17 cellular contexts compared by ENCODE assay signal in genomic region chr3:81622395-81622794, GRCh38.
"Had no signal": no experiment of that assay in that cellular context is flagged by ENCODE, and none has a peak within 500 bp of the region (broad histone marks: within the 10 kb centered on the region; RNA-seq: fewer than 3 reads in every experiment).

No MANE protein-coding gene starts in this region.

- DNase-seq: activated B cell treated with CpG ODN at 0.5 μM for 24 hours; activated CD4-positive, alpha-beta T cell treated with anti-CD3 and anti-CD28 coated beads, Interleukin-2, amount 50 U/mL, for 1 hour; activated CD8-positive, alpha-beta memory T cell treated with anti-CD3 and anti-CD28 coated beads for 24 hours; activated gamma-delta T cell treated with Interleukin-2 at 50 U/mL for 16 hours; activated naive CD8-positive, alpha-beta T cell treated with anti-CD3 and anti-CD28 coated beads for 36 hours; aorta; foreskin keratinocyte; mesendoderm; small intestine; stimulated activated CD4-positive, alpha-beta T cell treated with anti-CD3 and anti-CD28 coated beads, Interleukin-4, amount 100 ng/mL, for 24 hours; stimulated activated naive CD4-positive, alpha-beta T cell; substantia nigra had no signal

- H3K27ac Mint-ChIP-seq: activated B cell treated with CpG ODN at 0.5 μM for 24 hours; activated naive CD8-positive, alpha-beta T cell treated with anti-CD3 and anti-CD28 coated beads for 36 hours; natural killer cell treated with Interleukin-12 subunit alpha and Interleukin-12 subunit beta and Interleukin-15 and Interleukin-18, amount 100 ng/mL, for 72 hours; T-helper 2 cell treated with Interferon-gamma antibody and Interleukin-4, amounts not matched to agents 5 μg/mL and 100 μg/mL, for 36 hours had no signal

- H3K4me1 ChIP-seq: foreskin keratinocyte, right atrium auricular region, tibial nerve, vagina had no signal

- ATAC-seq: foreskin keratinocyte; natural killer cell treated with Interleukin-12 subunit alpha and Interleukin-12 subunit beta and Interleukin-15 and Interleukin-18, amount 100 ng/mL, for 72 hours had no signal

- H3K27me3 Mint-ChIP-seq: activated B cell treated with CpG ODN at 0.5 μM for 24 hours; activated naive CD8-positive, alpha-beta T cell treated with anti-CD3 and anti-CD28 coated beads for 36 hours; natural killer cell treated with Interleukin-12 subunit alpha and Interleukin-12 subunit beta and Interleukin-15 and Interleukin-18, amount 100 ng/mL, for 72 hours had no signal

- H3K9me3 Mint-ChIP-seq: activated B cell treated with CpG ODN at 0.5 μM for 24 hours; activated naive CD8-positive, alpha-beta T cell treated with anti-CD3 and anti-CD28 coated beads for 36 hours; natural killer cell treated with Interleukin-12 subunit alpha and Interleukin-12 subunit beta and Interleukin-15 and Interleukin-18, amount 100 ng/mL, for 72 hours; T-helper 2 cell treated with Interferon-gamma antibody and Interleukin-4, amounts not matched to agents 5 μg/mL and 100 μg/mL, for 36 hours had no signal

- H3K27me3 ChIP-seq: foreskin keratinocyte, right atrium auricular region, tibial nerve, vagina had no signal

- H3K36me3 Mint-ChIP-seq: natural killer cell treated with Interleukin-12 subunit alpha and Interleukin-12 subunit beta and Interleukin-15 and Interleukin-18, amount 100 ng/mL, for 72 hours had no signal

- H3K36me3 ChIP-seq: tibial nerve, vagina had no signal

- H3K4me3 ChIP-seq: right atrium auricular region, tibial nerve, vagina had no signal

- H3K4me3 Mint-ChIP-seq: activated B cell treated with CpG ODN at 0.5 μM for 24 hours; activated naive CD8-positive, alpha-beta T cell treated with anti-CD3 and anti-CD28 coated beads for 36 hours; natural killer cell treated with Interleukin-12 subunit alpha and Interleukin-12 subunit beta and Interleukin-15 and Interleukin-18, amount 100 ng/mL, for 72 hours; T-helper 2 cell treated with Interferon-gamma antibody and Interleukin-4, amounts not matched to agents 5 μg/mL and 100 μg/mL, for 36 hours had no signal

- H3K4me1 Mint-ChIP-seq: activated B cell treated with CpG ODN at 0.5 μM for 24 hours; activated naive CD8-positive, alpha-beta T cell treated with anti-CD3 and anti-CD28 coated beads for 36 hours had no signal

- H3K27ac ChIP-seq: foreskin keratinocyte, right atrium auricular region, tibial nerve, vagina had no signal
